16 cellular contexts compared by ENCODE assay signal in genomic region chr6:18254793-18255192, GRCh38.
"Had no signal": no experiment of that assay in that cellular context is flagged by ENCODE, and none has a peak within 500 bp of the region (broad histone marks: within the 10 kb centered on the region; RNA-seq: fewer than 3 reads in every experiment).

No MANE protein-coding gene starts in this region.

- H3K27ac ChIP-seq: neutrophil, parathyroid adenoma, sigmoid colon, stomach, WERI-Rb-1 had no signal

- H3K4me3 Mint-ChIP-seq: activated CD4-positive, alpha-beta memory T cell treated with anti-CD3 and anti-CD28 coated beads for 36 hours; activated CD8-positive, alpha-beta memory T cell treated with anti-CD3 and anti-CD28 coated beads, Interleukin-2, amount 10 ng/mL, durations not matched to agents 7 days and 5 days; activated naive CD8-positive, alpha-beta T cell; naive thymus-derived CD4-positive, alpha-beta T cell; stimulated activated effector memory CD8-positive, alpha-beta T cell treated with anti-CD3 and anti-CD28 coated beads, Interleukin-12 subunit alpha, Interleukin-12 subunit beta, amount 100 ng/mL, for 72 hours had no signal

- H2AFZ ChIP-seq: parathyroid adenoma had no signal

- H3K4me1 ChIP-seq: parathyroid adenoma had no signal

- H3K27ac Mint-ChIP-seq: activated CD4-positive, alpha-beta memory T cell treated with anti-CD3 and anti-CD28 coated beads for 36 hours; activated CD8-positive, alpha-beta memory T cell treated with anti-CD3 and anti-CD28 coated beads, Interleukin-2, amount 10 ng/mL, durations not matched to agents 7 days and 5 days; activated naive CD8-positive, alpha-beta T cell; stimulated activated effector memory CD8-positive, alpha-beta T cell treated with anti-CD3 and anti-CD28 coated beads, Interleukin-12 subunit alpha, Interleukin-12 subunit beta, amount 100 ng/mL, for 72 hours had no signal

- H3K9me3 ChIP-seq: neutrophil, sigmoid colon, stomach had no signal

- H3K27me3 ChIP-seq: neutrophil, sigmoid colon, stomach had no signal

- DNase-seq: activated CD4-positive, alpha-beta memory T cell treated with anti-CD3 and anti-CD28 coated beads for 36 hours; activated CD8-positive, alpha-beta memory T cell treated with anti-CD3 and anti-CD28 coated beads, Interleukin-2, amount 10 ng/mL, durations not matched to agents 7 days and 5 days; erythroblast; foreskin melanocyte; naive thymus-derived CD4-positive, alpha-beta T cell; sigmoid colon; stimulated activated CD4-positive, alpha-beta T cell treated with anti-CD3 and anti-CD28 coated beads, Interleukin-4, amount 100 ng/mL, for 24 hours; stomach; T-helper 2 cell; trophoblast cell; WERI-Rb-1 had no signal

- H3K27me3 Mint-ChIP-seq: activated CD4-positive, alpha-beta memory T cell treated with anti-CD3 and anti-CD28 coated beads for 36 hours; activated CD8-positive, alpha-beta memory T cell treated with anti-CD3 and anti-CD28 coated beads, Interleukin-2, amount 10 ng/mL, durations not matched to agents 7 days and 5 days; activated naive CD8-positive, alpha-beta T cell; naive thymus-derived CD4-positive, alpha-beta T cell had no signal

- H3K9me3 Mint-ChIP-seq: activated CD4-positive, alpha-beta memory T cell treated with anti-CD3 and anti-CD28 coated beads for 36 hours; naive thymus-derived CD4-positive, alpha-beta T cell; stimulated activated effector memory CD8-positive, alpha-beta T cell treated with anti-CD3 and anti-CD28 coated beads, Interleukin-12 subunit alpha, Interleukin-12 subunit beta, amount 100 ng/mL, for 72 hours had no signal

- H3K9ac ChIP-seq: parathyroid adenoma had no signal

- H3K4me3 ChIP-seq: sigmoid colon, stomach had no signal

- ATAC-seq: activated CD8-positive, alpha-beta memory T cell treated with anti-CD3 and anti-CD28 coated beads, Interleukin-2, amount 10 ng/mL, durations not matched to agents 7 days and 5 days; left lobe of liver; naive thymus-derived CD4-positive, alpha-beta T cell; stimulated activated effector memory CD8-positive, alpha-beta T cell treated with anti-CD3 and anti-CD28 coated beads, Interleukin-12 subunit alpha, Interleukin-12 subunit beta, amount 100 ng/mL, for 72 hours had no signal
